1 cellular context compared by ENCODE assay signal in the genomic region with DNA sequence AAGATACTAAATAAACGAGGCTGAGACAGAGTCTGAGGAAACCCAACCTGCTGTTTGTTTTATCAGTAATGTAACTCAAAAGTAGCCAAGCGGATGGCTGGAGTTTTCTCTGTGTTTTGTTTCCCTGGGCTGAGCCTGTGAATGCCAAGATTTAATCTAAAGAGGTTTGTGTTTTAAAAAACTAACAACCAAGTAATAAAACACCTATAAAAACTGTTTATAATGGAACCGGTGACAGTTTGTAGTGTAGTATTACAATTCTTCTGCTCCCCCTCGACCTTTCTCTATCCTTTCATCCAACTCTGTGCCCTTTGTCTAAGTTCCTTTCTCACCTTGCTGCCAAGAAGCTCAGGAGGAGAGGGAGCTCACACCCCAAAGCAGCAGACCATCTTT.
TF ChIP-seq lines count a peak whose summit lies in the region.

No MANE protein-coding gene starts in this region.

TF ChIP-seq in A549, 52 proteins besides CTCF, POLR2A, EP300 and RAD21 (continued from another document):
- TF ChIP-seq, protein P1, sequence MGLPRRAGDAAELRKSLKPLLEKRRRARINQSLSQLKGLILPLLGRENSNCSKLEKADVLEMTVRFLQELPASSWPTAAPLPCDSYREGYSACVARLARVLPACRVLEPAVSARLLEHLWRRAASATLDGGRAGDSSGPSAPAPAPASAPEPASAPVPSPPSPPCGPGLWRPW (IDR thresholded peaks at IDR 0.05): no peak
- TF ChIP-seq, protein P2, sequence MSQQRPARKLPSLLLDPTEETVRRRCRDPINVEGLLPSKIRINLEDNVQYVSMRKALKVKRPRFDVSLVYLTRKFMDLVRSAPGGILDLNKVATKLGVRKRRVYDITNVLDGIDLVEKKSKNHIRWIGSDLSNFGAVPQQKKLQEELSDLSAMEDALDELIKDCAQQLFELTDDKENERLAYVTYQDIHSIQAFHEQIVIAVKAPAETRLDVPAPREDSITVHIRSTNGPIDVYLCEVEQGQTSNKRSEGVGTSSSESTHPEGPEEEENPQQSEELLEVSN (IDR thresholded peaks at IDR 0.05; ENCODE audit: borderline replicate concordance, low read depth): no peak
- no peak for TF ChIP-seq FOXS1 (CRISPR knock-in tag; IDR thresholded peaks at IDR 0.05)
